23 cellular contexts compared by ENCODE assay signal in the genomic region with DNA sequence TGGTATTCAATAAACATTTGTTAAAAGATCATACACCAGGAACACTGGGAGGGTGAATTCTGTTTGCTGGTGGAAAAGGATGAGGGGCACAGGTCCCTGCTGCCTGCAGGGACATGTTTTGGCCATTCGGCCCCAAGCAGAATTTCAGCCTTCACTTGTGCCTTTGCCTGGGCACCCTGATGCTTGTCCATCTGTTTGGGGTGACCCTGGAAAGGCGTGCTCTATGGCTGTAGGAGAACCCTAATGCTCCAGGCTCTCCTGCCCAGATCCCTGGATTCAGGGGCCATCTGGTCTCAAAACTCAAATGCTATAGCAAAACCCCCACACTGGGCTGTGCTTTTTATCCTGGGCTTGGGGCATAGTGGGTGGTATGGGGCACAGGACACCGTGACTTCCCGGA. TPM values are rescaled to one million over a fixed set of nuclear protein-coding genes. Genes with fewer than 3 reads are reported as not detected.
DNase-seq lines count a peak whose midpoint lies in the region; ATAC-seq and TF ChIP-seq lines count a peak whose summit lies in the region.
"Had no signal": no experiment of that assay in that cellular context is flagged by ENCODE, and none has a peak within 500 bp of the region (broad histone marks: within the 10 kb centered on the region; RNA-seq: fewer than 3 reads in every experiment).

No MANE protein-coding gene starts in this region.

- H3K36me3 ChIP-seq in GM23338 (ENCODE audit: insufficient read depth) = no peaks in the 10 kb centered on the region
- no peaks in the 10 kb centered on the region for H3K36me3 ChIP-seq in stomach smooth muscle (ENCODE audit: control insufficient read depth in 2 of 2, insufficient read depth in 2 of 2, low read length in 2 of 2)
- H3K36me3 ChIP-seq: cardiac muscle cell had no signal

- H3K4me3 Mint-ChIP-seq in GM23338 (no peak overlapping the region), endothelial cell (ENCODE audit: unreplicated experiment) (no peak overlapping the region)
- H3K4me3 Mint-ChIP-seq: activated B cell treated with CpG ODN at 0.5 μM for 24 hours; activated CD4-positive, alpha-beta memory T cell treated with anti-CD3 and anti-CD28 coated beads for 36 hours; stimulated activated effector memory CD8-positive, alpha-beta T cell treated with anti-CD3 and anti-CD28 coated beads, Interleukin-12 subunit alpha, Interleukin-12 subunit beta, amount 100 ng/mL, for 72 hours had no signal

- H3K4me1 Mint-ChIP-seq in GM23338 (peaks cover 36% of the 10 kb centered on the region), endothelial cell (ENCODE audit: unreplicated experiment) (peaks cover 8% of the 10 kb centered on the region)
- H3K4me1 Mint-ChIP-seq: activated B cell treated with CpG ODN at 0.5 μM for 24 hours had no signal

- no peaks in the 10 kb centered on the region; the same call in 1 of the 2 replicates for H4K20me1 ChIP-seq in GM23338 (replicated peaks; ENCODE audit: insufficient read depth)

- no peak for ATAC-seq in GM23338
- ATAC-seq in GM21447 (IDR thresholded peaks at IDR 0.05; ENCODE audit: unreplicated experiment) = no peak

- H3K27me3 Mint-ChIP-seq in GM23338 (ENCODE audit: insufficient read depth, low read depth, poor library complexity) = peaks cover 15% of the 10 kb centered on the region
- peaks cover 6% of the 10 kb centered on the region for H3K27me3 Mint-ChIP-seq in endothelial cell (ENCODE audit: unreplicated experiment)
- H3K27me3 Mint-ChIP-seq: activated CD4-positive, alpha-beta memory T cell treated with anti-CD3 and anti-CD28 coated beads for 36 hours had no signal

- CTCF ChIA-PET in RWPE1 (lab: Yijun Ruan, JAX) = no interaction called here

- H2AFZ ChIP-seq in GM23338 = no peak overlapping the region

- peaks cover 20% of the 10 kb centered on the region; the same call in 1 of the 2 replicates for H3K9me2 ChIP-seq in GM23338 (ENCODE audit: insufficient read depth)

- POLR2A ChIA-PET in RWPE1 (lab: Yijun Ruan, JAX; ENCODE audit: low non-redundant PET) = no interaction called here

- DNase-seq in GM23338 (ENCODE audit: low spot score) = no peak
- DNase-seq in RWPE1 (ENCODE audit: low spot score) = no peak
- no peak for DNase-seq in endothelial cell (ENCODE audit: low spot score)
- DNase-seq in HuH-7 (ENCODE audit: low spot score) = no peak
- no peak for DNase-seq in activated CD8-positive, alpha-beta memory T cell treated with anti-CD3 and anti-CD28 coated beads, Interleukin-2, amount 50 U/mL, for 48 hours
- DNase-seq: activated B cell treated with CpG ODN at 0.5 μM for 24 hours; activated CD4-positive, alpha-beta memory T cell treated with anti-CD3 and anti-CD28 coated beads for 36 hours; activated effector memory CD4-positive, alpha-beta T cell treated with anti-CD3 and anti-CD28 coated beads, Interleukin-2, amount 50 U/mL, for 16 hours; activated T-cell treated with anti-CD3 and anti-CD28 coated beads for 4 hours; DMS79 treated with DMSO at 0.1 percent for 48 hours; GOT3; hippocampal formation; KG1; NCI-H187; NCI-H226; NCI-H774; stimulated activated CD4-positive, alpha-beta T cell treated with anti-CD3 and anti-CD28 coated beads, Interleukin-2, amount 100 ng/mL, for 24 hours; T-helper 9 cell had no signal

- 0 out of 2 replicates have a peak overlapping the region, but pooled peaks have one; percentile 7 for H3K27ac Mint-ChIP-seq in GM23338
- H3K27ac Mint-ChIP-seq in endothelial cell (ENCODE audit: unreplicated experiment) = peak overlapping the region; percentile 20
- H3K27ac Mint-ChIP-seq: activated B cell treated with CpG ODN at 0.5 μM for 24 hours; activated CD4-positive, alpha-beta memory T cell treated with anti-CD3 and anti-CD28 coated beads for 36 hours had no signal

- no peaks in the 10 kb centered on the region; the same call in 2 of the 3 replicates for H3K36me3 Mint-ChIP-seq in GM23338 (ENCODE audit: low read depth)
- no peaks in the 10 kb centered on the region for H3K36me3 Mint-ChIP-seq in endothelial cell (ENCODE audit: low read depth, unreplicated experiment)
- H3K36me3 Mint-ChIP-seq: activated CD4-positive, alpha-beta memory T cell treated with anti-CD3 and anti-CD28 coated beads for 36 hours; stimulated activated effector memory CD8-positive, alpha-beta T cell treated with anti-CD3 and anti-CD28 coated beads, Interleukin-12 subunit alpha, Interleukin-12 subunit beta, amount 100 ng/mL, for 72 hours had no signal

- no peaks in the 10 kb centered on the region for H3K9me3 ChIP-seq in stomach smooth muscle (ENCODE audit: control insufficient read depth in 2 of 2, low read length in 2 of 2)

- TF ChIP-seq CTCF in GM23338 (conservative IDR thresholded peaks at IDR 0.05; ENCODE audit: low read depth in 2 of 2) (no peak), RWPE1 (conservative IDR thresholded peaks at IDR 0.05; ENCODE audit: low read depth) (no peak), endothelial cell (IDR thresholded peaks at IDR 0.05; ENCODE audit: unreplicated experiment) (no peak)

- H3K27me3 ChIP-seq in GM23338 (ENCODE audit: insufficient read depth) = no peaks in the 10 kb centered on the region
- H3K27me3 ChIP-seq in stomach smooth muscle (ENCODE audit: control insufficient read depth in 1 of 2, insufficient read depth in 2 of 2, low read length in 2 of 2) = no peaks in the 10 kb centered on the region
- H3K27me3 ChIP-seq: cardiac muscle cell, dorsolateral prefrontal cortex had no signal

- H3K4me2 ChIP-seq in GM23338 = no peak overlapping the region

- no peaks in the 10 kb centered on the region for H3K79me2 ChIP-seq in GM23338 (replicated peaks; ENCODE audit: insufficient read depth)

- no peak overlapping the region for H3K4me3 ChIP-seq in GM23338
- no peak overlapping the region for H3K4me3 ChIP-seq in stomach smooth muscle (ENCODE audit: low read length in 2 of 2)
- H3K4me3 ChIP-seq: cardiac muscle cell, dorsolateral prefrontal cortex had no signal

- H3K27ac ChIP-seq in GM23338 (ENCODE audit: low read depth) = no peak overlapping the region
- H3K27ac ChIP-seq in RWPE1 = peak overlapping the region; percentile 90
- peak overlapping the region; percentile 85 for H3K27ac ChIP-seq in stomach smooth muscle (ENCODE audit: low read length)
- H3K27ac ChIP-seq: cardiac muscle cell had no signal

- peaks cover 13% of the 10 kb centered on the region for H3K4me1 ChIP-seq in GM23338 (ENCODE audit: insufficient read depth)
- peaks cover 67% of the 10 kb centered on the region for H3K4me1 ChIP-seq in stomach smooth muscle (ENCODE audit: control insufficient read depth, insufficient read depth, low read length)

- no peak overlapping the region for H3K9ac ChIP-seq in stomach smooth muscle (ENCODE audit: low read length in 2 of 2)

- H3K9me3 Mint-ChIP-seq in GM23338 (no peaks in the 10 kb centered on the region; the same call in 2 of the 3 replicates), endothelial cell (ENCODE audit: unreplicated experiment) (no peaks in the 10 kb centered on the region)
- H3K9me3 Mint-ChIP-seq: activated B cell treated with CpG ODN at 0.5 μM for 24 hours; activated CD4-positive, alpha-beta memory T cell treated with anti-CD3 and anti-CD28 coated beads for 36 hours; stimulated activated effector memory CD8-positive, alpha-beta T cell treated with anti-CD3 and anti-CD28 coated beads, Interleukin-12 subunit alpha, Interleukin-12 subunit beta, amount 100 ng/mL, for 72 hours had no signal

- H3F3A ChIP-seq in GM23338 (replicated peaks; ENCODE audit: low read depth) = no peaks in the 10 kb centered on the region

RNA-seq across cellular contexts. Expression of a gene that starts 55.2 kb away (rescaled TPM):
- 879 and 1,118 TPM in 2 replicates for total RNA-seq in GM23338 (2014; rRNA removed; shearing (Covaris generic))
- 5,036 and 5,564 TPM in 2 replicates for polyA plus RNA-seq in GM23338 (2016; fragmentation: Nextera tagmentation; extraction: Ambion mirVana)
- 2,729 TPM for total RNA-seq in endothelial cell (ENCODE audit: unreplicated experiment)
